Comparison of ENCODE assay signal across 13 cellular contexts in the genomic region with DNA sequence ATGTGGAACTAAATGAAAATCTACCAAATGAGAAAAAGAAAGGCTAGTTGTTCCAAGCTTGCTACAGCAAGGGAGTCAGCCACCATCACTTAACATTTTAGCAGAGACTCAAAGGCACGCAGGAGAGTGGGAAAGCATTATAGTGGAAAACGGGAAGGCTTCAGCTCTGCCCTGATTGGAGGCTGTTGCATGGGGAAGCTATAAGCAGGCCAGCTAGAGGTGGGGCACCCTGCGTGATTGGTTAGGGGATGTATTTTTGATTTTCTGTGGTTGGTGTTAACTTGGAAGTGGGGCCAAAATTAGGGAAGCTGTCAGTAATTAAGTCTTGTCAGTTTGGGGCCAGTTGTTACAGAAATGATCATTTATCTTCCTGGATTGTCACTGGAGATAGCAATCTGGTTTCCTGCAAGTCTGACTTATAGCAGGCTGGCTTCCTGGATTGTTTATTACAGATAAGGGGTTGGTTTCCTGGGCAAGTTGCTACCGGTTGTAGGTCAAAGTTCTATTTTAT.
DNase-seq lines count a peak whose midpoint lies in the region; ATAC-seq and TF ChIP-seq lines count a peak whose summit lies in the region.
"Had no signal": no experiment of that assay in that cellular context is flagged by ENCODE, and none has a peak within 500 bp of the region (broad histone marks: within the 10 kb centered on the region; RNA-seq: fewer than 3 reads in every experiment).

No MANE protein-coding gene starts in this region.

- peaks cover 0 to 12% (median 6%) of the 10 kb centered on the region in 11 experiments; a peak in 14 of 22 replicates for H3K9me3 ChIP-seq in BLaER1 treated with 17β-estradiol and CSF1 and Interleukin-3, amounts not matched to agents 10 nM and 100 nM (replicated peaks in 1 of 11)
- H3K9me3 ChIP-seq in colonic mucosa (no peaks in the 10 kb centered on the region), mucosa of rectum (ENCODE audit: control insufficient read depth in 2 of 2, low read length in 2 of 2) (no peaks in the 10 kb centered on the region)

- no peak for ATAC-seq in GM21360 (IDR thresholded peaks at IDR 0.05; ENCODE audit: unreplicated experiment)

- no peak overlapping the region for H3K4me3 ChIP-seq in BLaER1 treated with 17β-estradiol and CSF1 and Interleukin-3, amounts not matched to agents 10 nM and 100 nM
- H3K4me3 ChIP-seq in colonic mucosa (no peak overlapping the region), mucosa of rectum (ENCODE audit: low read length in 2 of 2) (no peak overlapping the region)
- H3K4me3 ChIP-seq: BLaER1 had no signal

- H3K27me3 ChIP-seq in BLaER1 treated with 17β-estradiol and CSF1 and Interleukin-3, amounts not matched to agents 10 nM and 100 nM, result no peaks in the 10 kb centered on the region
- H3K27me3 ChIP-seq in colonic mucosa (no peaks in the 10 kb centered on the region), mucosa of rectum (ENCODE audit: control insufficient read depth in 2 of 2, insufficient read depth in 2 of 2, low read length in 2 of 2) (no peaks in the 10 kb centered on the region)
- H3K27me3 ChIP-seq: BLaER1 had no signal

- H4K20me1 ChIP-seq in BLaER1 treated with 17β-estradiol and CSF1 and Interleukin-3, amounts not matched to agents 10 nM and 100 nM, result no peaks in the 10 kb centered on the region
- H4K20me1 ChIP-seq: BLaER1 had no signal

- peak overlapping the region in 8 of 11 experiments; percentile 10 to 80 (median 35); a peak in 12 of 22 replicates for H3K4me2 ChIP-seq in BLaER1 treated with 17β-estradiol and CSF1 and Interleukin-3, amounts not matched to agents 10 nM and 100 nM
- H3K4me2 ChIP-seq: BLaER1 had no signal

- H3K4me1 ChIP-seq in BLaER1 treated with 17β-estradiol and CSF1 and Interleukin-3, amounts not matched to agents 10 nM and 100 nM, result peaks cover 5 to 35% (median 18%) of the 10 kb centered on the region in 10 experiments; a peak in 18 of 20 replicates
- H3K4me1 ChIP-seq in colonic mucosa (peaks cover 12% of the 10 kb centered on the region), mucosa of rectum (ENCODE audit: control insufficient read depth in 2 of 2, insufficient read depth in 2 of 2, low read length in 2 of 2) (peaks cover 9 to 21% of the 10 kb centered on the region in 2 donors)
- H3K4me1 ChIP-seq: BLaER1 had no signal

- TF ChIP-seq CTCF in colonic mucosa (IDR thresholded peaks at IDR 0.05), result no peak

- no peak overlapping the region for H3K9ac ChIP-seq in BLaER1 treated with 17β-estradiol and CSF1 and Interleukin-3, amounts not matched to agents 10 nM and 100 nM
- H3K9ac ChIP-seq in colonic mucosa (ENCODE audit: low read depth in 2 of 2, low read length in 2 of 2) (peak overlapping the region in 1 of 2 donors; percentile 35), mucosa of rectum (ENCODE audit: low read depth in 1 of 2, low read length in 2 of 2) (no peak overlapping the region)
- H3K9ac ChIP-seq: BLaER1 had no signal

- H3K36me3 ChIP-seq in BLaER1 treated with 17β-estradiol and CSF1 and Interleukin-3, amounts not matched to agents 10 nM and 100 nM, result no peaks in the 10 kb centered on the region
- H3K36me3 ChIP-seq in colonic mucosa, result no peaks in the 10 kb centered on the region
- H3K36me3 ChIP-seq in mucosa of rectum (ENCODE audit: control insufficient read depth in 2 of 2, insufficient read depth in 2 of 2, low read length in 2 of 2), result no peaks in the 10 kb centered on the region
- H3K36me3 ChIP-seq: BLaER1 had no signal

- intact Hi-C loops in colonic mucosa (cut with DNase I), result no loop called here

- peak; percentile 29 to 74 for DNase-seq in NCI-H446 (lab: John Stamatoyannopoulos, UW)
- no peak for DNase-seq in colonic mucosa
- DNase-seq in stimulated activated CD4-positive, alpha-beta T cell treated with anti-CD3 and anti-CD28 coated beads, Interleukin-15, amount 100 ng/mL, for 24 hours, result no peak
- no peak for DNase-seq in COR-L47 (lab: John Stamatoyannopoulos, UW)
- no peak for DNase-seq in NCI-H1048 (lab: John Stamatoyannopoulos, UW)
- DNase-seq: activated T-cell treated with anti-CD3 and anti-CD28 coated beads, Interleukin-2, amount 50 U/mL, for 4 hours; cerebellar nuclear complex; GOT3; NCI-H2107 had no signal

- H3K27ac ChIP-seq in BLaER1 treated with 17β-estradiol and CSF1 and Interleukin-3, amounts not matched to agents 10 nM and 100 nM, result peak overlapping the region in 7 of 11 experiments; percentile 1 to 68 (median 27); a peak in 8 of 22 replicates
- H3K27ac ChIP-seq in colonic mucosa, result peak overlapping the region; percentile 76
- H3K27ac ChIP-seq in mucosa of rectum (ENCODE audit: low read depth in 2 of 2, low read length in 2 of 2), result peak overlapping the region; percentile 74 to 84
- H3K27ac ChIP-seq: BLaER1 had no signal

Comparison
In these comparisons a context has a peak if more than half of its experiments do, and no peak if none do; other contexts are left out.
1. H3K27ac ChIP-seq: peak in every context shown above with its lines; median percentile 79 in mucosa of rectum; 76 in colonic mucosa; 27 in BLaER1 treated with 17β-estradiol and CSF1 and Interleukin-3, amounts not matched to agents 10 nM and 100 nM.
2. DNase-seq: peak in NCI-H446 (2 of 2); none in colonic mucosa (single experiment), stimulated activated CD4-positive, alpha-beta T cell treated with anti-CD3 and anti-CD28 coated beads, Interleukin-15, amount 100 ng/mL, for 24 hours (single experiment), COR-L47 (single experiment) and NCI-H1048 (single experiment).